ENCODE assay signal across 1 cellular context in the genomic region with DNA sequence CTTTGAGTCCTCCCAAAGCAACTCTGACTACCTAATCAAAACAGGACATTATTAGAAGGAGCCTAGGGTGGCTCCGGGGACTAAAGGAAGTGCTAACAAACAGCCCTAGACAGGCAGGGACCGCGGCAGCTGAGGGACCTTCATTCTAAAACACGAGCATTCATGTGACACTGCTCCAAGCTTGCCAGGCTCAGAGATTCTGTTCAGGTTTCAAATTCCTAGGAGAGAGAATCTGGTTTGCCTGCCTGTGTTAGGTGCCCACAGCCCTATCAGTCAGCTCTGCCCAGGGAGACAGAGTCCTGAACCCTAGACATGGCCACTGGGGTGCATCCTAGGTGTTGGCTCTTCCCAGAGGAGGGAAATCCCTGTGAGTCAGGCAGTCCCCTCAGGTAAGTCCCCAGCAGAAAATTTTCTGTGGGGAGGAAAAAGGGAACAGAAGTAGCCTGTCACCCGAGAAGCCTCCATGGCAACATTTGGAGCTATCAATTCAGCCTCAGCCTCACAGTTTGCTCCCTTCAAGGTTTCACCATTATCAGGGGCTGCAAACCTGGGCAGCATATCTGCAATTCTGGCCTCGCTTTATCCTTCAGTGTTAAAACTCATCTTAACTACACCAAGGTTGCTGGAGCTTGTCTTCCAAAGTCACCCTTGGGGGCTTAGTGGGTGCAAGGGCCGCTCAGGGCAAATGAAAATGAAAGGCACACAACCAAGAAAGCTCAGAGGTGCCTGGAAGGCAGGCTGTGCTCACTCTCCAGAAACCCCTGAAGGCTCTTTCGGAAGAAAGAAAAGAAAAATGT.
A peak's percentile ranks its signal among the peaks of the same experiment; 100 is the strongest.
TF ChIP-seq lines count a peak whose summit lies in the region.

No MANE protein-coding gene starts in this region.

TF ChIP-seq in GM12878, 131 proteins besides CTCF, POLR2A, EP300 and RAD21 (continues in another document):
- TF ChIP-seq, protein P1, sequence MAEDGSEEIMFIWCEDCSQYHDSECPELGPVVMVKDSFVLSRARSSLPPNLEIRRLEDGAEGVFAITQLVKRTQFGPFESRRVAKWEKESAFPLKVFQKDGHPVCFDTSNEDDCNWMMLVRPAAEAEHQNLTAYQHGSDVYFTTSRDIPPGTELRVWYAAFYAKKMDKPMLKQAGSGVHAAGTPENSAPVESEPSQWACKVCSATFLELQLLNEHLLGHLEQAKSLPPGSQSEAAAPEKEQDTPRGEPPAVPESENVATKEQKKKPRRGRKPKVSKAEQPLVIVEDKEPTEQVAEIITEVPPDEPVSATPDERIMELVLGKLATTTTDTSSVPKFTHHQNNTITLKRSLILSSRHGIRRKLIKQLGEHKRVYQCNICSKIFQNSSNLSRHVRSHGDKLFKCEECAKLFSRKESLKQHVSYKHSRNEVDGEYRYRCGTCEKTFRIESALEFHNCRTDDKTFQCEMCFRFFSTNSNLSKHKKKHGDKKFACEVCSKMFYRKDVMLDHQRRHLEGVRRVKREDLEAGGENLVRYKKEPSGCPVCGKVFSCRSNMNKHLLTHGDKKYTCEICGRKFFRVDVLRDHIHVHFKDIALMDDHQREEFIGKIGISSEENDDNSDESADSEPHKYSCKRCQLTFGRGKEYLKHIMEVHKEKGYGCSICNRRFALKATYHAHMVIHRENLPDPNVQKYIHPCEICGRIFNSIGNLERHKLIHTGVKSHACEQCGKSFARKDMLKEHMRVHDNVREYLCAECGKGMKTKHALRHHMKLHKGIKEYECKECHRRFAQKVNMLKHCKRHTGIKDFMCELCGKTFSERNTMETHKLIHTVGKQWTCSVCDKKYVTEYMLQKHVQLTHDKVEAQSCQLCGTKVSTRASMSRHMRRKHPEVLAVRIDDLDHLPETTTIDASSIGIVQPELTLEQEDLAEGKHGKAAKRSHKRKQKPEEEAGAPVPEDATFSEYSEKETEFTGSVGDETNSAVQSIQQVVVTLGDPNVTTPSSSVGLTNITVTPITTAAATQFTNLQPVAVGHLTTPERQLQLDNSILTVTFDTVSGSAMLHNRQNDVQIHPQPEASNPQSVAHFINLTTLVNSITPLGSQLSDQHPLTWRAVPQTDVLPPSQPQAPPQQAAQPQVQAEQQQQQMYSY (CRISPR knock-in tag; IDR thresholded peaks at IDR 0.05): no peak
- 0 out of 2 replicates have a peak, but pooled peaks have one; percentile 9 for TF ChIP-seq NR2F1 (conservative IDR thresholded peaks at IDR 0.05)
- peak; percentile 57; the same call in 1 of the 2 replicates for TF ChIP-seq HDGF (IDR thresholded peaks at IDR 0.05)
- TF ChIP-seq, protein P2, sequence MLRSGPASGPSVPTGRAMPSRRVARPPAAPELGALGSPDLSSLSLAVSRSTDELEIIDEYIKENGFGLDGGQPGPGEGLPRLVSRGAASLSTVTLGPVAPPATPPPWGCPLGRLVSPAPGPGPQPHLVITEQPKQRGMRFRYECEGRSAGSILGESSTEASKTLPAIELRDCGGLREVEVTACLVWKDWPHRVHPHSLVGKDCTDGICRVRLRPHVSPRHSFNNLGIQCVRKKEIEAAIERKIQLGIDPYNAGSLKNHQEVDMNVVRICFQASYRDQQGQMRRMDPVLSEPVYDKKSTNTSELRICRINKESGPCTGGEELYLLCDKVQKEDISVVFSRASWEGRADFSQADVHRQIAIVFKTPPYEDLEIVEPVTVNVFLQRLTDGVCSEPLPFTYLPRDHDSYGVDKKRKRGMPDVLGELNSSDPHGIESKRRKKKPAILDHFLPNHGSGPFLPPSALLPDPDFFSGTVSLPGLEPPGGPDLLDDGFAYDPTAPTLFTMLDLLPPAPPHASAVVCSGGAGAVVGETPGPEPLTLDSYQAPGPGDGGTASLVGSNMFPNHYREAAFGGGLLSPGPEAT (IDR thresholded peaks at IDR 0.05; ENCODE audit: low read depth): peak; percentile 95
- no peak for TF ChIP-seq STAT3 (IDR thresholded peaks at IDR 0.05; ENCODE audit: low read depth, low read length)
- TF ChIP-seq, protein P3, sequence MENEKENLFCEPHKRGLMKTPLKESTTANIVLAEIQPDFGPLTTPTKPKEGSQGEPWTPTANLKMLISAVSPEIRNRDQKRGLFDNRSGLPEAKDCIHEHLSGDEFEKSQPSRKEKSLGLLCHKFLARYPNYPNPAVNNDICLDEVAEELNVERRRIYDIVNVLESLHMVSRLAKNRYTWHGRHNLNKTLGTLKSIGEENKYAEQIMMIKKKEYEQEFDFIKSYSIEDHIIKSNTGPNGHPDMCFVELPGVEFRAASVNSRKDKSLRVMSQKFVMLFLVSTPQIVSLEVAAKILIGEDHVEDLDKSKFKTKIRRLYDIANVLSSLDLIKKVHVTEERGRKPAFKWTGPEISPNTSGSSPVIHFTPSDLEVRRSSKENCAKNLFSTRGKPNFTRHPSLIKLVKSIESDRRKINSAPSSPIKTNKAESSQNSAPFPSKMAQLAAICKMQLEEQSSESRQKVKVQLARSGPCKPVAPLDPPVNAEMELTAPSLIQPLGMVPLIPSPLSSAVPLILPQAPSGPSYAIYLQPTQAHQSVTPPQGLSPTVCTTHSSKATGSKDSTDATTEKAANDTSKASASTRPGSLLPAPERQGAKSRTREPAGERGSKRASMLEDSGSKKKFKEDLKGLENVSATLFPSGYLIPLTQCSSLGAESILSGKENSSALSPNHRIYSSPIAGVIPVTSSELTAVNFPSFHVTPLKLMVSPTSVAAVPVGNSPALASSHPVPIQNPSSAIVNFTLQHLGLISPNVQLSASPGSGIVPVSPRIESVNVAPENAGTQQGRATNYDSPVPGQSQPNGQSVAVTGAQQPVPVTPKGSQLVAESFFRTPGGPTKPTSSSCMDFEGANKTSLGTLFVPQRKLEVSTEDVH (IDR thresholded peaks at IDR 0.05; ENCODE audit: low read depth, partially characterized antibody): no peak
- TF ChIP-seq IKZF1 (conservative IDR thresholded peaks at IDR 0.05): peak; percentile 91
- no peak for TF ChIP-seq SMAD1 (IDR thresholded peaks at IDR 0.05; ENCODE audit: low read depth, partially characterized antibody)
- TF ChIP-seq ZNF384 (IDR thresholded peaks at IDR 0.05; ENCODE audit: borderline replicate concordance, low read depth, low read length): no peak
- 0 out of 2 replicates have a peak, but pooled peaks have one; percentile 31 for TF ChIP-seq GABPA (IDR thresholded peaks at IDR 0.05; ENCODE audit: low read depth)
- TF ChIP-seq SREBF2 (IDR thresholded peaks at IDR 0.05; ENCODE audit: low read length): no peak
- TF ChIP-seq ETV6 (conservative IDR thresholded peaks at IDR 0.05 in 1 of 2, IDR thresholded peaks at IDR 0.05 in 1 of 2; ENCODE audit: borderline replicate concordance in 1 of 2, low read depth in 1 of 2): 0 out of 4 replicates have a peak, but pooled peaks of 1 of the 2 experiments have one; percentile 34
- TF ChIP-seq PAX5 (IDR thresholded peaks at IDR 0.05; ENCODE audit: borderline replicate concordance, low read depth, low read length): no peak
- no peak for TF ChIP-seq KLF5 (IDR thresholded peaks at IDR 0.05; ENCODE audit: partially characterized antibody)
- no peak for TF ChIP-seq JUND (IDR thresholded peaks at IDR 0.05; ENCODE audit: low read depth, low read length)
- TF ChIP-seq, protein P4, sequence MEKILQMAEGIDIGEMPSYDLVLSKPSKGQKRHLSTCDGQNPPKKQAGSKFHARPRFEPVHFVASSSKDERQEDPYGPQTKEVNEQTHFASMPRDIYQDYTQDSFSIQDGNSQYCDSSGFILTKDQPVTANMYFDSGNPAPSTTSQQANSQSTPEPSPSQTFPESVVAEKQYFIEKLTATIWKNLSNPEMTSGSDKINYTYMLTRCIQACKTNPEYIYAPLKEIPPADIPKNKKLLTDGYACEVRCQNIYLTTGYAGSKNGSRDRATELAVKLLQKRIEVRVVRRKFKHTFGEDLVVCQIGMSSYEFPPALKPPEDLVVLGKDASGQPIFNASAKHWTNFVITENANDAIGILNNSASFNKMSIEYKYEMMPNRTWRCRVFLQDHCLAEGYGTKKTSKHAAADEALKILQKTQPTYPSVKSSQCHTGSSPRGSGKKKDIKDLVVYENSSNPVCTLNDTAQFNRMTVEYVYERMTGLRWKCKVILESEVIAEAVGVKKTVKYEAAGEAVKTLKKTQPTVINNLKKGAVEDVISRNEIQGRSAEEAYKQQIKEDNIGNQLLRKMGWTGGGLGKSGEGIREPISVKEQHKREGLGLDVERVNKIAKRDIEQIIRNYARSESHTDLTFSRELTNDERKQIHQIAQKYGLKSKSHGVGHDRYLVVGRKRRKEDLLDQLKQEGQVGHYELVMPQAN (conservative IDR thresholded peaks at IDR 0.05): no peak
- TF ChIP-seq MTA2 (IDR thresholded peaks at IDR 0.05; ENCODE audit: low read depth): peak; percentile 46
- TF ChIP-seq, protein P5, sequence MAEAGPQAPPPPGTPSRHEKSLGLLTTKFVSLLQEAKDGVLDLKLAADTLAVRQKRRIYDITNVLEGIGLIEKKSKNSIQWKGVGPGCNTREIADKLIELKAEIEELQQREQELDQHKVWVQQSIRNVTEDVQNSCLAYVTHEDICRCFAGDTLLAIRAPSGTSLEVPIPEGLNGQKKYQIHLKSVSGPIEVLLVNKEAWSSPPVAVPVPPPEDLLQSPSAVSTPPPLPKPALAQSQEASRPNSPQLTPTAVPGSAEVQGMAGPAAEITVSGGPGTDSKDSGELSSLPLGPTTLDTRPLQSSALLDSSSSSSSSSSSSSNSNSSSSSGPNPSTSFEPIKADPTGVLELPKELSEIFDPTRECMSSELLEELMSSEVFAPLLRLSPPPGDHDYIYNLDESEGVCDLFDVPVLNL (IDR thresholded peaks at IDR 0.05; ENCODE audit: low read depth, low read length): no peak
- TF ChIP-seq, protein P6, sequence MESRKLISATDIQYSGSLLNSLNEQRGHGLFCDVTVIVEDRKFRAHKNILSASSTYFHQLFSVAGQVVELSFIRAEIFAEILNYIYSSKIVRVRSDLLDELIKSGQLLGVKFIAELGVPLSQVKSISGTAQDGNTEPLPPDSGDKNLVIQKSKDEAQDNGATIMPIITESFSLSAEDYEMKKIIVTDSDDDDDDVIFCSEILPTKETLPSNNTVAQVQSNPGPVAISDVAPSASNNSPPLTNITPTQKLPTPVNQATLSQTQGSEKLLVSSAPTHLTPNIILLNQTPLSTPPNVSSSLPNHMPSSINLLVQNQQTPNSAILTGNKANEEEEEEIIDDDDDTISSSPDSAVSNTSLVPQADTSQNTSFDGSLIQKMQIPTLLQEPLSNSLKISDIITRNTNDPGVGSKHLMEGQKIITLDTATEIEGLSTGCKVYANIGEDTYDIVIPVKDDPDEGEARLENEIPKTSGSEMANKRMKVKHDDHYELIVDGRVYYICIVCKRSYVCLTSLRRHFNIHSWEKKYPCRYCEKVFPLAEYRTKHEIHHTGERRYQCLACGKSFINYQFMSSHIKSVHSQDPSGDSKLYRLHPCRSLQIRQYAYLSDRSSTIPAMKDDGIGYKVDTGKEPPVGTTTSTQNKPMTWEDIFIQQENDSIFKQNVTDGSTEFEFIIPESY (IDR thresholded peaks at IDR 0.05): no peak
- TF ChIP-seq LARP7 (IDR thresholded peaks at IDR 0.05): 0 out of 2 replicates have a peak, but pooled peaks have one; percentile 9
- peak; percentile 82 for TF ChIP-seq EED (IDR thresholded peaks at IDR 0.05; ENCODE audit: low read depth)
- TF ChIP-seq, protein P7, sequence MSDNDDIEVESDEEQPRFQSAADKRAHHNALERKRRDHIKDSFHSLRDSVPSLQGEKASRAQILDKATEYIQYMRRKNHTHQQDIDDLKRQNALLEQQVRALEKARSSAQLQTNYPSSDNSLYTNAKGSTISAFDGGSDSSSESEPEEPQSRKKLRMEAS (IDR thresholded peaks at IDR 0.05; ENCODE audit: low read depth, low read length): no peak
- TF ChIP-seq, protein P8, sequence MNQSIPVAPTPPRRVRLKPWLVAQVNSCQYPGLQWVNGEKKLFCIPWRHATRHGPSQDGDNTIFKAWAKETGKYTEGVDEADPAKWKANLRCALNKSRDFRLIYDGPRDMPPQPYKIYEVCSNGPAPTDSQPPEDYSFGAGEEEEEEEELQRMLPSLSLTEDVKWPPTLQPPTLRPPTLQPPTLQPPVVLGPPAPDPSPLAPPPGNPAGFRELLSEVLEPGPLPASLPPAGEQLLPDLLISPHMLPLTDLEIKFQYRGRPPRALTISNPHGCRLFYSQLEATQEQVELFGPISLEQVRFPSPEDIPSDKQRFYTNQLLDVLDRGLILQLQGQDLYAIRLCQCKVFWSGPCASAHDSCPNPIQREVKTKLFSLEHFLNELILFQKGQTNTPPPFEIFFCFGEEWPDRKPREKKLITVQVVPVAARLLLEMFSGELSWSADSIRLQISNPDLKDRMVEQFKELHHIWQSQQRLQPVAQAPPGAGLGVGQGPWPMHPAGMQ (IDR thresholded peaks at IDR 0.05; ENCODE audit: borderline replicate concordance): no peak
- no peak for TF ChIP-seq RAD51 (IDR thresholded peaks at IDR 0.05)
- TF ChIP-seq TCF7 (IDR thresholded peaks at IDR 0.05; ENCODE audit: borderline replicate concordance): no peak
- peak; percentile 16; the same call in 1 of the 2 replicates for TF ChIP-seq RUNX3 (IDR thresholded peaks at IDR 0.05; ENCODE audit: low read length)
- TF ChIP-seq SPI1 (IDR thresholded peaks at IDR 0.05; ENCODE audit: borderline replicate concordance, insufficient read depth, low read depth, low read length): peak; percentile 53; the same call in 1 of the 2 replicates
- peak; percentile 90 to 93 for TF ChIP-seq IKZF2 (IDR thresholded peaks at IDR 0.05)
- no peak; the same call in 1 of the 2 replicates for TF ChIP-seq PML (IDR thresholded peaks at IDR 0.05; ENCODE audit: low read length)
- TF ChIP-seq SMARCA5 (IDR thresholded peaks at IDR 0.05): no peak; the same call in 1 of the 2 replicates
- TF ChIP-seq, protein P9, sequence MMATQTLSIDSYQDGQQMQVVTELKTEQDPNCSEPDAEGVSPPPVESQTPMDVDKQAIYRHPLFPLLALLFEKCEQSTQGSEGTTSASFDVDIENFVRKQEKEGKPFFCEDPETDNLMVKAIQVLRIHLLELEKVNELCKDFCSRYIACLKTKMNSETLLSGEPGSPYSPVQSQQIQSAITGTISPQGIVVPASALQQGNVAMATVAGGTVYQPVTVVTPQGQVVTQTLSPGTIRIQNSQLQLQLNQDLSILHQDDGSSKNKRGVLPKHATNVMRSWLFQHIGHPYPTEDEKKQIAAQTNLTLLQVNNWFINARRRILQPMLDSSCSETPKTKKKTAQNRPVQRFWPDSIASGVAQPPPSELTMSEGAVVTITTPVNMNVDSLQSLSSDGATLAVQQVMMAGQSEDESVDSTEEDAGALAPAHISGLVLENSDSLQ (IDR thresholded peaks at IDR 0.05): peak; percentile 57; the same call in 1 of the 2 replicates
- TF ChIP-seq, protein P10, sequence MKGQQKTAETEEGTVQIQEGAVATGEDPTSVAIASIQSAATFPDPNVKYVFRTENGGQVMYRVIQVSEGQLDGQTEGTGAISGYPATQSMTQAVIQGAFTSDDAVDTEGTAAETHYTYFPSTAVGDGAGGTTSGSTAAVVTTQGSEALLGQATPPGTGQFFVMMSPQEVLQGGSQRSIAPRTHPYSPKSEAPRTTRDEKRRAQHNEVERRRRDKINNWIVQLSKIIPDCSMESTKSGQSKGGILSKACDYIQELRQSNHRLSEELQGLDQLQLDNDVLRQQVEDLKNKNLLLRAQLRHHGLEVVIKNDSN (IDR thresholded peaks at IDR 0.05; ENCODE audit: borderline replicate concordance, extremely low read length, insufficient read depth, low read depth, low read length): no peak
- no peak for TF ChIP-seq NFYA (IDR thresholded peaks at IDR 0.05; ENCODE audit: borderline replicate concordance, low read depth, low read length)
- TF ChIP-seq, protein P11, sequence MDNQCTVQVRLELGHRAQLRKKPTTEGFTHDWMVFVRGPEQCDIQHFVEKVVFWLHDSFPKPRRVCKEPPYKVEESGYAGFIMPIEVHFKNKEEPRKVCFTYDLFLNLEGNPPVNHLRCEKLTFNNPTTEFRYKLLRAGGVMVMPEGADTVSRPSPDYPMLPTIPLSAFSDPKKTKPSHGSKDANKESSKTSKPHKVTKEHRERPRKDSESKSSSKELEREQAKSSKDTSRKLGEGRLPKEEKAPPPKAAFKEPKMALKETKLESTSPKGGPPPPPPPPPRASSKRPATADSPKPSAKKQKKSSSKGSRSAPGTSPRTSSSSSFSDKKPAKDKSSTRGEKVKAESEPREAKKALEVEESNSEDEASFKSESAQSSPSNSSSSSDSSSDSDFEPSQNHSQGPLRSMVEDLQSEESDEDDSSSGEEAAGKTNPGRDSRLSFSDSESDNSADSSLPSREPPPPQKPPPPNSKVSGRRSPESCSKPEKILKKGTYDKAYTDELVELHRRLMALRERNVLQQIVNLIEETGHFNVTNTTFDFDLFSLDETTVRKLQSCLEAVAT (IDR thresholded peaks at IDR 0.05): 0 out of 2 replicates have a peak, but pooled peaks have one; percentile 22
- no peak for TF ChIP-seq SUPT20H (IDR thresholded peaks at IDR 0.05; ENCODE audit: borderline replicate concordance, control insufficient read depth, low read depth, low read length)
